2 cellular contexts compared by ENCODE assay signal in genomic region chr11:36421546-36422155, GRCh38.
TF ChIP-seq lines count a peak whose summit lies in the region.

No MANE protein-coding gene starts in this region.

TF ChIP-seq in SK-N-SH, 30 proteins besides CTCF, POLR2A, EP300 and RAD21 (continued from another document):
- TF ChIP-seq MAX (IDR thresholded peaks at IDR 0.05; ENCODE audit: low read depth), result no peak
- TF ChIP-seq IRF3 (IDR thresholded peaks at IDR 0.05; ENCODE audit: low read depth, low read length), result no peak
- TF ChIP-seq RXRA (IDR thresholded peaks at IDR 0.05; ENCODE audit: borderline replicate concordance, low read depth), result no peak
- no peak for TF ChIP-seq USF2 (IDR thresholded peaks at IDR 0.05; ENCODE audit: borderline replicate concordance, low read depth, low read length)
- TF ChIP-seq SIN3A (IDR thresholded peaks at IDR 0.05; ENCODE audit: borderline replicate concordance, low read depth, low read length), result no peak
- no peak for TF ChIP-seq SMC3 (IDR thresholded peaks at IDR 0.05; ENCODE audit: low read depth, low read length)
- TF ChIP-seq NRF1 (IDR thresholded peaks at IDR 0.05; ENCODE audit: low read depth, low read length), result no peak
- no peak for TF ChIP-seq GABPA (IDR thresholded peaks at IDR 0.05; ENCODE audit: low read depth)
- no peak for TF ChIP-seq ELF1 (IDR thresholded peaks at IDR 0.05)
- TF ChIP-seq TCF12 (IDR thresholded peaks at IDR 0.05), result no peak
- TF ChIP-seq YY1 (IDR thresholded peaks at IDR 0.05; ENCODE audit: low read depth), result no peak
- TF ChIP-seq ZBTB33 (IDR thresholded peaks at IDR 0.05; ENCODE audit: borderline replicate concordance, low read depth), result no peak
- no peak for TF ChIP-seq FOSL2 (IDR thresholded peaks at IDR 0.05; ENCODE audit: borderline replicate concordance, low read depth)
- no peak for TF ChIP-seq TEAD4 (IDR thresholded peaks at IDR 0.05; ENCODE audit: borderline replicate concordance, insufficient read depth)
- TF ChIP-seq POLR2AphosphoS5 (IDR thresholded peaks at IDR 0.05; ENCODE audit: low read depth, low read length), result no peak

TF ChIP-seq in SK-N-SH treated with all-trans-retinoic acid at 6 μM for 48 hours, 23 proteins besides CTCF, POLR2A, EP300 and RAD21 (continued from another document):
- no peak for TF ChIP-seq POU6F1 (CRISPR knock-in tag; IDR thresholded peaks at IDR 0.05; ENCODE audit: borderline replicate concordance, low read depth)
- TF ChIP-seq ZNF70 (CRISPR knock-in tag; IDR thresholded peaks at IDR 0.05), result no peak
- no peak for TF ChIP-seq PATZ1 (CRISPR knock-in tag; IDR thresholded peaks at IDR 0.05; ENCODE audit: borderline replicate concordance)
- TF ChIP-seq ZFP30 (CRISPR knock-in tag; IDR thresholded peaks at IDR 0.05), result no peak
- TF ChIP-seq SNAI2 (CRISPR knock-in tag; IDR thresholded peaks at IDR 0.05), result no peak
- TF ChIP-seq ZC3H10 (CRISPR knock-in tag; IDR thresholded peaks at IDR 0.05), result no peak
